Comparison of ENCODE assay signal across 15 cellular contexts in the genomic region with DNA sequence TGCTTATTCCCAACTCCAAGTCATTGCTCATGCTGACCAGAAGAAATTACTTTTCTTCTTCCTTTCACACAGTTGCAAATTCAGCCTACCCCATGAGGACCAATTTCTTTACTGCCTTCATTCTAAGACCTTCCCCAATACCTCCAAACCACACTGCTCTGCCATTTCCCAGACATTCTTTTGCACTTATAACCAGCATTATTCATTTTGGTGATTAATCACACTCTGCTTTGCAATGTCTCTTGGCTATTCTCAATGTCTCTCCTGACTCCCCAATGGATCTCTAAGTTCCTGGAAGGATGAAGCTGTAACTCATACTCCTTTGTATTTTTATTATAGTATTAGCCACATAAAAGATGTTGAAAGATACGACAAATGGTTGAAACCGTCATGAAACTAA.
DNase-seq lines count a peak whose midpoint lies in the region; ATAC-seq, FAIRE-seq and TF ChIP-seq lines count a peak whose summit lies in the region.
"Had no signal": no experiment of that assay in that cellular context is flagged by ENCODE, and none has a peak within 500 bp of the region (broad histone marks: within the 10 kb centered on the region; RNA-seq: fewer than 3 reads in every experiment).

No MANE protein-coding gene starts in this region.

- H3K36me3 ChIP-seq in BLaER1 (no peaks in the 10 kb centered on the region), keratinocyte (ENCODE audit: control insufficient read depth in 2 of 2, extremely low read depth in 1 of 2, insufficient read depth in 2 of 2, low read length in 2 of 2) (no peaks in the 10 kb centered on the region)

- TF ChIP-seq CTCF in astrocyte of the spinal cord (IDR thresholded peaks at IDR 0.05; ENCODE audit: low read depth, low read length) (no peak), keratinocyte (optimal IDR thresholded peaks at IDR 0.05 in 1 of 3, IDR thresholded peaks at IDR 0.05 in 1 of 3, conservative IDR thresholded peaks at IDR 0.05 in 1 of 3; ENCODE audit: extremely low read depth in 1 of 3, insufficient read depth in 2 of 3, low read length in 3 of 3) (no peak)

- no peak for TF ChIP-seq POLR2A in erythroblast (IDR thresholded peaks at IDR 0.05; ENCODE audit: low read length)

- H2AFZ ChIP-seq in keratinocyte (ENCODE audit: control insufficient read depth, low read length) = no peak overlapping the region
- H2AFZ ChIP-seq: PC-9 had no signal

- H3K4me3 ChIP-seq in BLaER1 = no peak overlapping the region
- H3K4me3 ChIP-seq in astrocyte of the spinal cord (ENCODE audit: low read depth, low read length) = no peak overlapping the region
- no peak overlapping the region for H3K4me3 ChIP-seq in keratinocyte (ENCODE audit: control insufficient read depth in 2 of 3, extremely low read depth in 1 of 3, insufficient read depth in 2 of 3, low read depth in 1 of 3, low read length in 3 of 3)
- H3K4me3 ChIP-seq: PC-9 had no signal

- H3K79me2 ChIP-seq in keratinocyte (ENCODE audit: control insufficient read depth, insufficient read depth, low read length) = no peaks in the 10 kb centered on the region

- peak; percentile 41 for DNase-seq in HT1080 (ENCODE audit: low read depth)
- peak; percentile 12 for DNase-seq in astrocyte of the spinal cord (ENCODE audit: low read depth, low spot score)
- no peak for DNase-seq in keratinocyte (ENCODE audit: low read depth, low spot score)
- no peak for DNase-seq in erythroblast (lab: John Stamatoyannopoulos, UW)
- DNase-seq in amniotic stem cell (lab: John Stamatoyannopoulos, UW) = no peak
- DNase-seq in T1000 (lab: John Stamatoyannopoulos, UW) = no peak
- DNase-seq: H9, KBM-7, NCI-H1048, NCI-H1436 treated with DMSO at 0.1 percent for 48 hours, NCI-H2029 treated with DMSO at 0.1 percent for 48 hours, NCI-H524, PC-9 had no signal

- in situ Hi-C loops in astrocyte of the spinal cord (cut with HindIII; ENCODE audit: low sequenced_read_pairs) = no loop called here

- FAIRE-seq in keratinocyte (lab: Jason Lieb, UNC) = peak; percentile 58

- no peak for ATAC-seq in HG03159 (IDR thresholded peaks at IDR 0.05; ENCODE audit: unreplicated experiment)

- no peaks in the 10 kb centered on the region for H4K20me1 ChIP-seq in BLaER1
- H4K20me1 ChIP-seq in keratinocyte (ENCODE audit: control insufficient read depth, extremely low read depth, insufficient read depth, low read length) = no peaks in the 10 kb centered on the region

- H3K4me1 ChIP-seq in BLaER1 (peaks cover 49% of the 10 kb centered on the region), keratinocyte (ENCODE audit: control insufficient read depth, extremely low read depth, insufficient read depth, low read length) (no peaks in the 10 kb centered on the region)

- no peak overlapping the region for H3K9ac ChIP-seq in BLaER1
- no peak overlapping the region for H3K9ac ChIP-seq in keratinocyte (ENCODE audit: control insufficient read depth, extremely low read depth, insufficient read depth, low read length)

- H3K27ac ChIP-seq in BLaER1 (peak overlapping the region; percentile 97), keratinocyte (ENCODE audit: control insufficient read depth, insufficient read depth, low read length) (no peak overlapping the region)
- H3K27ac ChIP-seq: PC-9 had no signal

- H3K27me3 ChIP-seq in BLaER1 (no peaks in the 10 kb centered on the region), keratinocyte (ENCODE audit: control insufficient read depth, extremely low read depth, insufficient read depth, low read length) (no peaks in the 10 kb centered on the region)

- H3K9me3 ChIP-seq in BLaER1 (peaks cover 29% of the 10 kb centered on the region), keratinocyte (ENCODE audit: control insufficient read depth, low read depth, low read length) (no peaks in the 10 kb centered on the region)

- no peak overlapping the region; the same call in 1 of the 2 replicates for H3K4me2 ChIP-seq in BLaER1
- H3K4me2 ChIP-seq in keratinocyte (ENCODE audit: control insufficient read depth, extremely low read depth, insufficient read depth, low read depth, low read length) = no peak overlapping the region
- H3K4me2 ChIP-seq: PC-9 had no signal

- H3K9me1 ChIP-seq in keratinocyte (ENCODE audit: control insufficient read depth, extremely low read depth, insufficient read depth, low read length) = no peaks in the 10 kb centered on the region

- dilution Hi-C loops in keratinocyte (cut with MboI; ENCODE audit: extremely low pct_ligation_motif_present, low sequenced_read_pairs) = no loop called here

Comparison
In these comparisons a context has a peak if more than half of its experiments do, and no peak if none do; other contexts are left out.
1. DNase-seq: peak in HT1080 (single experiment) and astrocyte of the spinal cord (single experiment); none in keratinocyte (single experiment), erythroblast (0 of 2), amniotic stem cell (single experiment) and T1000 (single experiment).